Comparison of ENCODE assay signal across 23 cellular contexts in the genomic region with DNA sequence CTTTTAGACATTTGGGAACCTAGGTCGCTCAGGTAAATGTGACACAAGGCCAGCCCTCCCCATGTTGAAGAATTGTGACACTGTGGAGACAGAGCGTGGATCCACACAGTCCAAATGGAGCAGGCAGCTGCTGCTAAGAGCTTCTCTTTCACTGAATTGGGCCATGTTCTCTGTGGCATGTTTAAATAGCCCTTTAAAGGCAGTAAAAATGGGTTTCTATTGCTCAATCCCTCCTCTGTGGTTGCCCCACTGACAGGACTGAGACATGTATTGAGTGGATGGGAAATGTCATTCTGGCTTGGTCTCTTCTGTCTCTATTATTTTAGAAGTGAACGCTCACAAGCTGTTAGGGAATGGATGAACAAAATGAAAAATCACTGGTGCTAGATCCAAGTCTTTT.
DNase-seq lines count a peak whose midpoint lies in the region; ATAC-seq and TF ChIP-seq lines count a peak whose summit lies in the region.
"Had no signal": no experiment of that assay in that cellular context is flagged by ENCODE, and none has a peak within 500 bp of the region (broad histone marks: within the 10 kb centered on the region; RNA-seq: fewer than 3 reads in every experiment).

No MANE protein-coding gene starts in this region.

- no peak overlapping the region for H3K9ac ChIP-seq in Loucy (ENCODE audit: low read depth, low read length, poor library complexity, severe bottlenecking)
- no peak overlapping the region for H3K9ac ChIP-seq in adipocyte (ENCODE audit: low read length)
- H3K9ac ChIP-seq: GM23248, SK-N-SH had no signal

- no peak overlapping the region; the same call in 1 of the 2 replicates for H2AFZ ChIP-seq in Loucy (ENCODE audit: low read length)
- H2AFZ ChIP-seq: GM23248 had no signal

- H3K27me3 ChIP-seq in Loucy (ENCODE audit: insufficient read depth, low read length, poor library complexity, severe bottlenecking) (no peaks in the 10 kb centered on the region), adipocyte (replicated peaks; ENCODE audit: control insufficient read depth, insufficient read depth, low read length) (no peaks in the 10 kb centered on the region)
- H3K27me3 ChIP-seq: Peyer's patch had no signal

- no peaks in the 10 kb centered on the region for H3K4me1 ChIP-seq in Loucy (ENCODE audit: insufficient read depth, low read length, poor library complexity, severe bottlenecking)
- H3K4me1 ChIP-seq in adipocyte (ENCODE audit: control insufficient read depth, insufficient read depth, low read length) = peaks cover 6% of the 10 kb centered on the region
- H3K4me1 ChIP-seq: Peyer's patch had no signal

- H3K4me2 ChIP-seq in Loucy (ENCODE audit: low read depth, low read length, poor library complexity, severe bottlenecking) = no peak overlapping the region
- H3K4me2 ChIP-seq: SK-N-SH had no signal

- H4K20me1 ChIP-seq in Loucy (ENCODE audit: insufficient read depth, low read length, poor library complexity, severe bottlenecking) = no peaks in the 10 kb centered on the region

- H3K9me3 ChIP-seq in Loucy (ENCODE audit: insufficient read depth, low read depth, low read length) = no peaks in the 10 kb centered on the region
- no peaks in the 10 kb centered on the region for H3K9me3 ChIP-seq in adipocyte (ENCODE audit: control insufficient read depth, low read length)
- H3K9me3 ChIP-seq: Peyer's patch, SK-N-SH had no signal

- H3K4me3 ChIP-seq in Loucy (ENCODE audit: low read length, poor library complexity, severe bottlenecking) = peak overlapping the region; percentile 26
- no peak overlapping the region for H3K4me3 ChIP-seq in adipocyte (ENCODE audit: low read length)
- H3K4me3 ChIP-seq: GM12878, GM23248, Peyer's patch had no signal

- H3F3A ChIP-seq in Loucy (ENCODE audit: low read depth) = no peaks in the 10 kb centered on the region

- H3K36me3 ChIP-seq in Loucy (ENCODE audit: insufficient read depth, low read length) = no peaks in the 10 kb centered on the region
- H3K36me3 ChIP-seq in adipocyte (ENCODE audit: control insufficient read depth, insufficient read depth, low read length, severe bottlenecking) = no peaks in the 10 kb centered on the region
- H3K36me3 ChIP-seq: Peyer's patch had no signal

- DNase-seq in NOMO-1 (lab: John Stamatoyannopoulos, UW; ENCODE audit: unreplicated experiment in 2 of 2) (peak; percentile 66 to 85), adipocyte (ENCODE audit: low read depth) (peak; percentile 56), stromal cell of bone marrow (ENCODE audit: low read depth) (peak; percentile 7), activated gamma-delta T cell (lab: John Stamatoyannopoulos, UW) (no peak), NK-92 (lab: John Stamatoyannopoulos, UW; ENCODE audit: unreplicated experiment) (no peak)
- DNase-seq: Calu3; CD4-positive, CD25-positive, alpha-beta regulatory T cell; DND-41; GDM1; GM23248; KBM-7; NCI-H1417 treated with DMSO at 0.1 percent for 48 hours; NCI-H1930; NCI-H2171; NCI-H446; NCI-H69; Peyer's patch; SK-N-SH had no signal

- no peak for ATAC-seq in GM19035 (IDR thresholded peaks at IDR 0.05; ENCODE audit: unreplicated experiment)
- ATAC-seq: GM12878, HCT116, Right ventricle myocardium inferior had no signal

- no peaks in the 10 kb centered on the region for H3K9me2 ChIP-seq in Loucy (replicated peaks; ENCODE audit: low read depth, low read length)
- H3K9me2 ChIP-seq: SK-N-SH had no signal

- no peaks in the 10 kb centered on the region for H3K79me2 ChIP-seq in Loucy (ENCODE audit: insufficient read depth, low read length)

- no peak for TF ChIP-seq CTCF in Loucy (conservative IDR thresholded peaks at IDR 0.05; ENCODE audit: low read length)

Comparison
In these comparisons a context has a peak if more than half of its experiments do, and no peak if none do; other contexts are left out.
1. DNase-seq: peak in NOMO-1 (2 of 2), adipocyte (single experiment) and stromal cell of bone marrow (single experiment); none in activated gamma-delta T cell (single experiment) and NK-92 (single experiment).